In the genomic region with DNA sequence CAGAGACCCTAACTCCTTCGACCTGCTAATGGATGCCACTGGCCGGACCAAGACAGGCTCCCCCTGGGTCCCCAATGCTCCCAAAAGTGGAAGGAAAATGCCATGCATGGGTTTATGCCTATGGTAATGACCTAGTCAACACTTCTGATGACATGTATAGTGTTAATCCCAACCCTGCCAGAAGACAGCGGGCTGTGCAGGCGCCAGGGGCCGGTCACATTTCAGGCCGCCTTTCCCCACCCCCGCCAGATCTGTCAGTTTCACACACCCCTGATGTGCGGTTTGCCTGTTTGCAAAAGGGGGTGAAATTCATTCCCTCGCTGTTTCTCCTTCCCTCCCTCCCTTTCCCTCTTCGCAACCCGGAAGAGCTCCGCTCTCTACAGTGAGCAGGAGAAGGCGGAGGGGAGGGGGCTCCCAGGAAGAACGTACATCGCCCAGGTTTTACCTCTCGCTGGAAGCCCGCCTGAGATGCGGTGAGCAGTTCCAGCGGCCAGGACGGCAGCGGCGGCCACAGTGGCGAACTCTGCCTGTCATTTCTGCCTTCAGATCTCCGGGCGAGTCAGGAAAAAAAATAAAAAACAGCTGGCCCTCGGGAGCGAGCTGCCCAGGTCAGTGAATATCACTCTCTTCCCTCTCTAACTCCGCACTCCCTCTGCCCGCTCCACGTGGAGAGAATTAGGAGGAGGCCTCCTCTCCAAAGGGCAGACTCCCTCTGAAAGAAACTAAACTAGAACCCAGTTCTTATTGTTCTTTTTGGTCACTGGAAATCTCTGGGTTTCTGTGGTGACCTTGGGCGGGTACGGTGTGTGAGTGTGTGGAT, we compare ENCODE assay signal across 9 cellular contexts. TPM values are rescaled to one million over a fixed set of nuclear protein-coding genes. Genes with fewer than 3 reads are reported as not detected.
DNase-seq lines count a peak whose midpoint lies in the region; ATAC-seq, FAIRE-seq and TF ChIP-seq lines count a peak whose summit lies in the region.
"Had no signal": no experiment of that assay in that cellular context is flagged by ENCODE, and none has a peak within 500 bp of the region (broad histone marks: within the 10 kb centered on the region; RNA-seq: fewer than 3 reads in every experiment).

No MANE protein-coding gene starts in this region.

- H3K27ac ChIP-seq in esophagus muscularis mucosa (replicated peaks in 1 of 4) (no peak overlapping the region), gastroesophageal sphincter (no peak overlapping the region)

- no peak for ATAC-seq in gastroesophageal sphincter
- no peak for ATAC-seq in HG02759 (IDR thresholded peaks at IDR 0.05; ENCODE audit: unreplicated experiment)

- FAIRE-seq in GM12891 (lab: Jason Lieb, UNC), result peak; percentile 73

- no peak for TF ChIP-seq CTCF in esophagus muscularis mucosa (IDR thresholded peaks at IDR 0.05)
- no peak for TF ChIP-seq CTCF in gastroesophageal sphincter (IDR thresholded peaks at IDR 0.05)

- TF ChIP-seq POLR2A in GM12891 (IDR thresholded peaks at IDR 0.05; ENCODE audit: low read depth, low read length), result no peak
- TF ChIP-seq POLR2A in esophagus muscularis mucosa (IDR thresholded peaks at IDR 0.05; ENCODE audit: low read depth), result no peak
- TF ChIP-seq POLR2A in gastroesophageal sphincter (IDR thresholded peaks at IDR 0.05), result no peak

- H3K4me3 ChIP-seq in esophagus muscularis mucosa (peak overlapping the region; percentile 22 to 52 (median 34)), gastroesophageal sphincter (peak overlapping the region in 1 of 2 donors; percentile 28)

- DNase-seq in GM12891 (ENCODE audit: insufficient read length, low spot score) (no peak), NCI-H69 (lab: John Stamatoyannopoulos, UW) (peak; percentile 64), esophagus muscularis mucosa (ENCODE audit: extremely low spot score) (no peak), retina (peak; percentile 76), AG08395 (ENCODE audit: low spot score) (no peak), NCI-H524 treated with DMSO at 0.1 percent for 48 hours (lab: John Stamatoyannopoulos, UW) (no peak)

- H3K36me3 ChIP-seq in esophagus muscularis mucosa (no peaks in the 10 kb centered on the region), gastroesophageal sphincter (no peaks in the 10 kb centered on the region)

- peaks cover 15 to 100% (median 95%) of the 10 kb centered on the region in 4 donors for H3K27me3 ChIP-seq in esophagus muscularis mucosa
- peaks cover 100% of the 10 kb centered on the region for H3K27me3 ChIP-seq in gastroesophageal sphincter

- WGBS in esophagus muscularis mucosa, result 6% methylated on average over 32 of the region's 32 CpGs
- WGBS in gastroesophageal sphincter (ENCODE audit: low coverage in 1 of 2), 2 donors, result 4 to 8% methylated on average over 9 to 14 of the region's 32 CpGs

- peaks cover 33 to 63% (median 49%) of the 10 kb centered on the region in 4 donors for H3K4me1 ChIP-seq in esophagus muscularis mucosa
- peaks cover 0 to 56% (median 36%) of the 10 kb centered on the region in 3 donors for H3K4me1 ChIP-seq in gastroesophageal sphincter

- no peaks in the 10 kb centered on the region for H3K9me3 ChIP-seq in esophagus muscularis mucosa
- H3K9me3 ChIP-seq in gastroesophageal sphincter, result no peaks in the 10 kb centered on the region

- intact Hi-C loops in esophagus muscularis mucosa (cut with DNase I), result no loop called here

- no peak for TF ChIP-seq EP300 in esophagus muscularis mucosa (IDR thresholded peaks at IDR 0.05)
- no peak for TF ChIP-seq EP300 in gastroesophageal sphincter (IDR thresholded peaks at IDR 0.05)

TF ChIP-seq in GM12891, 5 proteins besides CTCF, POLR2A, EP300 and RAD21:
- TF ChIP-seq POLR2AphosphoS5 (IDR thresholded peaks at IDR 0.05; ENCODE audit: low read depth, low read length) (no peak), PAX5 (IDR thresholded peaks at IDR 0.05; ENCODE audit: insufficient read depth, low read length, severe bottlenecking) (no peak), TAF1 (IDR thresholded peaks at IDR 0.05; ENCODE audit: low read depth, low read length) (no peak), SPI1 (IDR thresholded peaks at IDR 0.05; ENCODE audit: low read depth, low read length) (no peak)
TF ChIP-seq in GM12891: peak in this region for 0.

RNA-seq across cellular contexts. Expression of a gene that starts 9.4 kb away (rescaled TPM):
- 7.1 TPM for polyA plus RNA-seq in GM12891 (2012; ENCODE audit: low read depth, missing spikeins)
- under 1 TPM in 3 of 4 donors, not detected in 1; 0.19 to 0.46 (median 0.33) TPM for total RNA-seq in esophagus muscularis mucosa
- total RNA-seq in gastroesophageal sphincter, result under 1 TPM in 1 of 4 donors, not detected in 3; 0.35 TPM
- total RNA-seq: LHCN-M2 had no signal

Comparison
In these comparisons a context has a peak if more than half of its experiments do, and no peak if none do; other contexts are left out.
1. DNase-seq: peak in NCI-H69 (single experiment) and retina (single experiment); none in GM12891 (single experiment), esophagus muscularis mucosa (single experiment), AG08395 (single experiment) and NCI-H524 treated with DMSO at 0.1 percent for 48 hours (single experiment).